23 cellular contexts compared by ENCODE assay signal in genomic region chr2:98099939-98100743, GRCh38. TPM values are rescaled to one million over a fixed set of nuclear protein-coding genes. Genes with fewer than 3 reads are reported as not detected.
"Had no signal": no experiment of that assay in that cellular context is flagged by ENCODE, and none has a peak within 500 bp of the region (broad histone marks: within the 10 kb centered on the region; RNA-seq: fewer than 3 reads in every experiment).

No MANE protein-coding gene starts in this region.

- H3K4me2 ChIP-seq: hepatocyte had no signal

- H3K4me1 ChIP-seq: breast epithelium, esophagus muscularis mucosa, gastroesophageal sphincter, lower lobe of right lung, suprapubic skin, transverse colon, vagina had no signal

- H3K79me2 ChIP-seq: hepatocyte had no signal

- H2AFZ ChIP-seq: hepatocyte had no signal

- H3K27me3 ChIP-seq: breast epithelium, esophagus muscularis mucosa, gastroesophageal sphincter, hepatocyte, suprapubic skin, transverse colon, vagina had no signal

- FAIRE-seq: astrocyte had no signal

- H3K4me3 ChIP-seq: breast epithelium, esophagus muscularis mucosa, gastroesophageal sphincter, hepatocyte, lower lobe of right lung, suprapubic skin, transverse colon, vagina had no signal

- H3K36me3 ChIP-seq: breast epithelium, esophagus muscularis mucosa, gastroesophageal sphincter, lower lobe of right lung, suprapubic skin, transverse colon, vagina had no signal

- DNase-seq: activated CD4-positive, alpha-beta T cell treated with anti-CD3 and anti-CD28 coated beads for 1 hour; activated CD4-positive, alpha-beta T cell treated with anti-CD3 and anti-CD28 coated beads, Interleukin-2, amount 50 U/mL, for 4 hours; activated gamma-delta T cell; cerebellar nuclear complex; effector CD4-positive, alpha-beta T cell; lower lobe of right lung; stimulated activated CD4-positive, alpha-beta T cell treated with anti-CD3 and anti-CD28 coated beads, Interleukin-15, amount 100 ng/mL, for 24 hours; stimulated activated CD4-positive, alpha-beta T cell treated with anti-CD3 and anti-CD28 coated beads, Interleukin-2, amount 100 ng/mL, for 48 hours; T-helper 2 cell; transverse colon had no signal

- H3K27ac ChIP-seq: breast epithelium, esophagus muscularis mucosa, gastroesophageal sphincter, hepatocyte, lower lobe of right lung, suprapubic skin, transverse colon, vagina, VCaP had no signal

- ATAC-seq: gastroesophageal sphincter; lower lobe of right lung; natural killer cell treated with Interleukin-12 subunit alpha and Interleukin-12 subunit beta and Interleukin-15 and Interleukin-18, amount 100 ng/mL, for 72 hours had no signal

RNA-seq across cellular contexts. Expression of gene VWA3B, which starts 13.2 kb away (rescaled TPM):
- total RNA-seq: astrocyte; breast epithelium; endothelial cell of umbilical vein; esophagus muscularis mucosa; gastroesophageal sphincter; hepatocyte; mesenteric fat pad; natural killer cell treated with Interleukin-12 subunit alpha and Interleukin-12 subunit beta and Interleukin-15 and Interleukin-18, amount 100 ng/mL, for 72 hours; renal cortical epithelial cell; skeletal muscle tissue; suprapubic skin; vagina had no signal
- polyA plus RNA-seq: endothelial cell of umbilical vein had no signal
